ENCODE assay signal across 11 cellular contexts in the genomic region with DNA sequence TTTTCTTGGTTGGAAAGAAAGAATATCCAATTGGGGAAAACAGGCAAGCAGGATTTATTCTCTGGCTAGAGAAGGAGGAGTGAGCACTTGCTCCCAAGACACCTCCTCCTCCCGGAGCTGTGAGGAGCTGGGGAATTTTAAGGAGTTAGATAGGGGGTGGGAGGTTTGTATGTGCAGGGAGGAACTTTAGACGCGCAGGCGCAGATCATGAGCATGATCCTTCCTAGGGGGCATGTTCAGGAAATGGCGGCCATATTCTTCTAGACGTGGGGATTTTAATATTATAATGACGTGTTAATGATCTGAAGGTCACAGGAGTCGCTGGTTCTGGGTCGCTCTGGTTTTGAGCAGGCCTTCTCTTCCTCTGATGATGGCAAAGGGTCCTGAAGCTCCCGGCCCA.
"Had no signal": no experiment of that assay in that cellular context is flagged by ENCODE, and none has a peak within 500 bp of the region (broad histone marks: within the 10 kb centered on the region; RNA-seq: fewer than 3 reads in every experiment).

No MANE protein-coding gene starts in this region.

- H3K9me3 Mint-ChIP-seq: GM23338, H9, HFFc6 had no signal

- H3K27ac Mint-ChIP-seq: GM23338, H9, HFFc6 had no signal

- H3K4me3 Mint-ChIP-seq: GM23338, H9, HFFc6 had no signal

- H3K4me2 ChIP-seq: GM23338 had no signal

- H3K4me1 Mint-ChIP-seq: GM23338, H9 had no signal

- H3K9ac ChIP-seq: GM23248 had no signal

- H3K4me1 ChIP-seq: HAP-1 had no signal

- H3K9me3 ChIP-seq: HAP-1 had no signal

- FAIRE-seq: H1, H54 had no signal

- H2AFZ ChIP-seq: GM23248, GM23338 had no signal

- DNase-seq: GM23248, GOT3, H7, H9, HCEC 1CT, HFFc6 had no signal

- ATAC-seq: GM23338, HCT116 had no signal

- H3K36me3 ChIP-seq: HAP-1 had no signal

- H3K27ac ChIP-seq: GM23248 had no signal

- H3K4me3 ChIP-seq: GM23248, GM23338, HAP-1 had no signal
